In the genomic region with DNA sequence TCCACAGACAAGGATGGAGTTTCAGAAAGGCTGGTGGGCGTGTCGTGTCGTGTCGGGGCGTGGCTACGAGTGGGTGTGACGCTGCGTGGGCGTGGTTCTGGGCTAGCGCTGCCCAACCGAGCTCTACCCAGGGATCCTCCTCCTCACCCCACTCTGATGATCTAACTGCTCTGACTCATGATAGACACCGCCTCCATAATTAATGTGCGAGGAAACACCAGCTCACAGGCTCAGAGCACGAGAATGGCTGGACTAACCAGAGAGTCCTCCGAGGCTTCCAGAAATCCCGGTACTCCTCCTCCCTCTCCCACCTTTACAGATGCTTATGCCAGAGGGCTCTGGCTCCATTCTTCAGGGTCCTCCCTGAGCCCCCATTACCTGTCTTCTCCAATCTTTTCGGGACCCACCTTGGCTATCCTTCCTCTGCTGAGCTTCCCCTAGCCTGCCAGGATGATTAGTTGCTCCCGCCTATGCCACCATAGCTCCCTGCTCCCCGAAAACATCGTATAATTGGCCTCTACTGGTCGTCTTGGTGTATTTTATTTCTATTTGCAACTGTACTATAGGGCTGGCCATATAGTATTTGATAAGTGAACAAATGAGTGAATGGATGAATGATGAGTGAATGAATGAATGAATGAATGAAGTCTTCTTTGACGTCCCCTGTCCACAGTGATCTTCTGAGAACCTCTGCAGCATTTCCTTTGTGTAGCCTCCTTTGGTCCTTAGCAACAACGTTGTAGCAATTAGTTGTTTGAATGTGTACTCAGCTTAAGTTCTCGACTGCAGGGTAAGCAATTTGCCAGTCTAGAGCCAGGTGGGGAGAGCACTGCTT, we compare ENCODE assay signal across 8 cellular contexts. TPM values are rescaled to one million over a fixed set of nuclear protein-coding genes. Genes with fewer than 3 reads are reported as not detected.
DNase-seq lines count a peak whose midpoint lies in the region; ATAC-seq and TF ChIP-seq lines count a peak whose summit lies in the region.

No MANE protein-coding gene starts in this region.

- H3K27ac ChIP-seq in dorsolateral prefrontal cortex (peak overlapping the region in 32 of 59 donors; percentile 12 to 83 (median 58)), right lobe of liver (no peak overlapping the region)

- no peaks in the 10 kb centered on the region for H3K27me3 ChIP-seq in HAP-1 (ENCODE audit: low read depth)
- no peaks in the 10 kb centered on the region for H3K27me3 ChIP-seq in dorsolateral prefrontal cortex
- H3K27me3 ChIP-seq in right lobe of liver, result no peaks in the 10 kb centered on the region

- in situ Hi-C loops in HAP-1 (cut with MboI; ENCODE audit: low sequenced_read_pairs), result no loop called here

- H3K36me3 Mint-ChIP-seq in activated CD4-positive, alpha-beta T cell treated with anti-CD3 and anti-CD28 coated beads, Interleukin-2, amount 10 ng/mL, durations not matched to agents 7 days and 5 days (ENCODE audit: low read depth), result no peaks in the 10 kb centered on the region

- TF ChIP-seq POLR2A in right lobe of liver (IDR thresholded peaks at IDR 0.05), result no peak

- peaks cover 12% of the 10 kb centered on the region for H3K4me1 Mint-ChIP-seq in activated CD4-positive, alpha-beta T cell treated with anti-CD3 and anti-CD28 coated beads, Interleukin-2, amount 10 ng/mL, durations not matched to agents 7 days and 5 days

- no peaks in the 10 kb centered on the region for H3K9me3 Mint-ChIP-seq in activated CD4-positive, alpha-beta T cell treated with anti-CD3 and anti-CD28 coated beads, Interleukin-2, amount 10 ng/mL, durations not matched to agents 7 days and 5 days

- H3K27ac Mint-ChIP-seq in activated CD4-positive, alpha-beta T cell treated with anti-CD3 and anti-CD28 coated beads, Interleukin-2, amount 10 ng/mL, durations not matched to agents 7 days and 5 days, result no peak overlapping the region

- CTCF ChIA-PET in activated CD4-positive, alpha-beta T cell treated with anti-CD3 and anti-CD28 coated beads, Interleukin-2, amount 10 ng/mL, durations not matched to agents 7 days and 5 days (lab: Charles Lee), result interaction anchor here (0.6 to 3.7 kb wide), 7 partner anchors 10 to 965 kb away, joined by 3 to 11 read pairs (median 5); no protein-coding TSS in a partner anchor

- 35% methylated on average over 18 of the region's 24 CpGs for WGBS in right lobe of liver (ENCODE audit: insufficient coverage, low coverage, low lambda C conversion rate, missing lambda C conversion rate)

- no peak overlapping the region for H3K4me3 Mint-ChIP-seq in activated CD4-positive, alpha-beta T cell treated with anti-CD3 and anti-CD28 coated beads, Interleukin-2, amount 10 ng/mL, durations not matched to agents 7 days and 5 days

- H3K36me3 ChIP-seq in HAP-1 (replicated peaks) (no peaks in the 10 kb centered on the region), right lobe of liver (no peaks in the 10 kb centered on the region)

- H3K27me3 Mint-ChIP-seq in activated CD4-positive, alpha-beta T cell treated with anti-CD3 and anti-CD28 coated beads, Interleukin-2, amount 10 ng/mL, durations not matched to agents 7 days and 5 days, result no peaks in the 10 kb centered on the region

- DNase-seq in AG20443 (ENCODE audit: low spot score), result peak; percentile 90
- DNase-seq in HAP-1 (ENCODE audit: low spot score in 2 of 2), result peak; percentile 87 to 94
- DNase-seq in NCI-H510A treated with DMSO at 0.1 percent for 48 hours (lab: John Stamatoyannopoulos, UW), result peak; percentile 77
- peak; percentile 54 for DNase-seq in activated CD4-positive, alpha-beta T cell treated with anti-CD3 and anti-CD28 coated beads, Interleukin-2, amount 10 ng/mL, durations not matched to agents 7 days and 5 days
- DNase-seq in dorsolateral prefrontal cortex, result peak in 9 of 10 donors; percentile 63 to 95 (median 86)
- peak in 2 of 3 donors; percentile 59 to 76 for DNase-seq in right lobe of liver
- peak in 2 of 3 donors; percentile 22 to 49 for DNase-seq in stimulated activated CD4-positive, alpha-beta T cell treated with anti-CD3 and anti-CD28 coated beads, TNF-alpha, amount 100 ng/mL, for 1 hour (ENCODE audit: low read depth in 3 of 3, low spot score in 1 of 3)
- DNase-seq in GOT3 (lab: John Stamatoyannopoulos, UW), result no peak

- intact Hi-C loops in dorsolateral prefrontal cortex (cut with DNase I), result no loop called here
- intact Hi-C loops in right lobe of liver (cut with DNase I), result no loop called here

- H3K4me3 ChIP-seq in HAP-1, result peak overlapping the region; percentile 14
- peak overlapping the region in 24 of 59 donors; percentile 4 to 47 (median 23) for H3K4me3 ChIP-seq in dorsolateral prefrontal cortex
- H3K4me3 ChIP-seq in right lobe of liver, result no peak overlapping the region

- H3K9me3 ChIP-seq in HAP-1 (no peaks in the 10 kb centered on the region), right lobe of liver (no peaks in the 10 kb centered on the region)

- H3K4me1 ChIP-seq in HAP-1 (peaks cover 4% of the 10 kb centered on the region), right lobe of liver (no peaks in the 10 kb centered on the region)

- no peak for TF ChIP-seq CTCF in dorsolateral prefrontal cortex (IDR thresholded peaks at IDR 0.05 in 54 of 56, conservative IDR thresholded peaks at IDR 0.05 in 2 of 56; ENCODE audit: low read depth in 1 of 56, partially characterized antibody in 56 of 56)
- TF ChIP-seq CTCF in right lobe of liver (IDR thresholded peaks at IDR 0.05), result no peak

- POLR2A ChIA-PET in activated CD4-positive, alpha-beta T cell treated with anti-CD3 and anti-CD28 coated beads, Interleukin-2, amount 10 ng/mL, durations not matched to agents 7 days and 5 days (lab: Charles Lee), result no interaction called here

- peak; percentile 71 to 95 (median 80) for ATAC-seq in right lobe of liver

RNA-seq across cellular contexts. Expression of a gene that starts 21.7 kb away (rescaled TPM):
- 1 to 10 TPM; 1.4 to 1.5 TPM for total RNA-seq in activated CD4-positive, alpha-beta T cell treated with anti-CD3 and anti-CD28 coated beads, Interleukin-2, amount 10 ng/mL, durations not matched to agents 7 days and 5 days
- total RNA-seq in dorsolateral prefrontal cortex (1 to 10 TPM in 1 of 120 experiments, under 1 TPM in 56, not detected in 63; 0.15 to 1.3 (median 0.35) TPM), right lobe of liver (under 1 TPM in 3 of 6 experiments, not detected in 3; 0.09 to 0.61 (median 0.12) TPM)

RNA-seq across cellular contexts. Expression of a gene that starts 31.0 kb away (rescaled TPM):
- total RNA-seq in activated CD4-positive, alpha-beta T cell treated with anti-CD3 and anti-CD28 coated beads, Interleukin-2, amount 10 ng/mL, durations not matched to agents 7 days and 5 days, result not detected
- 100 to 1,000 TPM; 188 to 567 (median 374) TPM for total RNA-seq in dorsolateral prefrontal cortex
- total RNA-seq in right lobe of liver, result 10 to 100 TPM in 2 of 6 experiments, 1 to 10 TPM in 4; 4.9 to 14.4 (median 8.9) TPM

Comparison
In these comparisons a context has a peak if more than half of its experiments do, and no peak if none do; other contexts are left out.
1. H3K27ac ChIP-seq: peak in dorsolateral prefrontal cortex (32 of 59); none in right lobe of liver (0 of 3).
2. RNA of a gene that starts 31.0 kb away (total RNA-seq): 188 to 567 TPM in dorsolateral prefrontal cortex; 4.9 to 14.4 TPM in right lobe of liver and not detected in activated CD4-positive, alpha-beta T cell treated with anti-CD3 and anti-CD28 coated beads, Interleukin-2, amount 10 ng/mL, durations not matched to agents 7 days and 5 days; every median in the first group is over 10 times any median in the second.